ENCODE assay signal across 1 cellular context in the genomic region with DNA sequence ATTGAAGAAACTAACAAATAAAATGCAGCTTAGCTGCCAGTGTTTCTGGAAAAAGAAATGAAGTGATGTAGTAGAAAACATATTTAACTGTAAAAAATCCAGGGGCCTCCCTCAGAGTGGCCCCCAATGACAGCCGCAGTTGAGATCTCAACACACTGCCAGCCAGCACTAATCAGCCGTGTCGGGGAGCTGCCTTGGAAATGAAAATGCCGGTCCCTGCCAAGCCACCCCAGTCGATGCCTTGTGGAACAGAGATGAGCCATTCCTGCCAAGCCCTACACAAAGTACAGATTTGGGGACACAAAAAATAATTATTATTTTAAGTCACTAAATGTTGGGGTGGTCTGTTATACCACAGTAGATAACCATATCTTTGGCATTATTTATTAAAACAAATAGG.
TF ChIP-seq lines count a peak whose summit lies in the region.

No MANE protein-coding gene starts in this region.

TF ChIP-seq in HepG2, 621 proteins besides CTCF, POLR2A, EP300 and RAD21 (continued from another document):
- TF ChIP-seq PCBP2 (optimal IDR thresholded peaks at IDR 0.05; ENCODE audit: low read depth, low read length, poor library complexity, severe bottlenecking) (no peak), TSC22D2 (CRISPR knock-in tag; IDR thresholded peaks at IDR 0.05; ENCODE audit: borderline replicate concordance) (no peak), SIN3B (IDR thresholded peaks at IDR 0.05; ENCODE audit: low read length) (no peak), ZSCAN29 (CRISPR knock-in tag; conservative IDR thresholded peaks at IDR 0.05) (no peak), ZBTB7B (CRISPR knock-in tag; IDR thresholded peaks at IDR 0.05) (no peak), SETDB1 (CRISPR knock-in tag; IDR thresholded peaks at IDR 0.05; ENCODE audit: borderline replicate concordance) (no peak), ZNF83 (CRISPR knock-in tag; IDR thresholded peaks at IDR 0.05; ENCODE audit: borderline replicate concordance) (no peak), SOX6 (IDR thresholded peaks at IDR 0.05) (no peak), SOX6 (CRISPR knock-in tag; IDR thresholded peaks at IDR 0.05) (no peak), KLF16 (CRISPR knock-in tag; IDR thresholded peaks at IDR 0.05) (no peak), RBAK (CRISPR knock-in tag; IDR thresholded peaks at IDR 0.05) (no peak), NCOA2 (CRISPR knock-in tag; IDR thresholded peaks at IDR 0.05) (no peak), SMYD3 (CRISPR knock-in tag; IDR thresholded peaks at IDR 0.05) (no peak)
- TF ChIP-seq, protein P1, sequence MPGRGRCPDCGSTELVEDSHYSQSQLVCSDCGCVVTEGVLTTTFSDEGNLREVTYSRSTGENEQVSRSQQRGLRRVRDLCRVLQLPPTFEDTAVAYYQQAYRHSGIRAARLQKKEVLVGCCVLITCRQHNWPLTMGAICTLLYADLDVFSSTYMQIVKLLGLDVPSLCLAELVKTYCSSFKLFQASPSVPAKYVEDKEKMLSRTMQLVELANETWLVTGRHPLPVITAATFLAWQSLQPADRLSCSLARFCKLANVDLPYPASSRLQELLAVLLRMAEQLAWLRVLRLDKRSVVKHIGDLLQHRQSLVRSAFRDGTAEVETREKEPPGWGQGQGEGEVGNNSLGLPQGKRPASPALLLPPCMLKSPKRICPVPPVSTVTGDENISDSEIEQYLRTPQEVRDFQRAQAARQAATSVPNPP (CRISPR knock-in tag; IDR thresholded peaks at IDR 0.05) = no peak
- TF ChIP-seq, protein P2, sequence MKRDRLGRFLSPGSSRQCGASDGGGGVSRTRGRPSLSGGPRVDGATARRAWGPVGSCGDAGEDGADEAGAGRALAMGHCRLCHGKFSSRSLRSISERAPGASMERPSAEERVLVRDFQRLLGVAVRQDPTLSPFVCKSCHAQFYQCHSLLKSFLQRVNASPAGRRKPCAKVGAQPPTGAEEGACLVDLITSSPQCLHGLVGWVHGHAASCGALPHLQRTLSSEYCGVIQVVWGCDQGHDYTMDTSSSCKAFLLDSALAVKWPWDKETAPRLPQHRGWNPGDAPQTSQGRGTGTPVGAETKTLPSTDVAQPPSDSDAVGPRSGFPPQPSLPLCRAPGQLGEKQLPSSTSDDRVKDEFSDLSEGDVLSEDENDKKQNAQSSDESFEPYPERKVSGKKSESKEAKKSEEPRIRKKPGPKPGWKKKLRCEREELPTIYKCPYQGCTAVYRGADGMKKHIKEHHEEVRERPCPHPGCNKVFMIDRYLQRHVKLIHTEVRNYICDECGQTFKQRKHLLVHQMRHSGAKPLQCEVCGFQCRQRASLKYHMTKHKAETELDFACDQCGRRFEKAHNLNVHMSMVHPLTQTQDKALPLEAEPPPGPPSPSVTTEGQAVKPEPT (CRISPR knock-in tag; IDR thresholded peaks at IDR 0.05; ENCODE audit: low read depth) = no peak
